ENCODE assay signal across 10 cellular contexts in genomic region chr10:17665742-17666141, GRCh38. TPM values are rescaled to one million over a fixed set of nuclear protein-coding genes. Genes with fewer than 3 reads are reported as not detected.
A peak's percentile ranks its signal among the peaks of the same experiment; 100 is the strongest.
DNase-seq lines count a peak whose midpoint lies in the region; ATAC-seq, FAIRE-seq and TF ChIP-seq lines count a peak whose summit lies in the region.
"Had no signal": no experiment of that assay in that cellular context is flagged by ENCODE, and none has a peak within 500 bp of the region (broad histone marks: within the 10 kb centered on the region; RNA-seq: fewer than 3 reads in every experiment).

No MANE protein-coding gene starts in this region.

- H3K4me1 ChIP-seq in body of pancreas (peaks cover 8% of the 10 kb centered on the region), hepatocyte (ENCODE audit: insufficient read depth) (no peaks in the 10 kb centered on the region), subcutaneous abdominal adipose tissue (ENCODE audit: control insufficient read depth in 5 of 5, insufficient read depth in 5 of 5, low read length in 5 of 5) (peaks cover 0 to 15% (median 7%) of the 10 kb centered on the region in 5 donors)

- H3K27me3 Mint-ChIP-seq in effector memory CD8-positive, alpha-beta T cell = no peaks in the 10 kb centered on the region
- H3K27me3 Mint-ChIP-seq: activated naive CD8-positive, alpha-beta T cell treated with anti-CD3 and anti-CD28 coated beads for 36 hours had no signal

- no peak overlapping the region for H3K4me3 Mint-ChIP-seq in effector memory CD8-positive, alpha-beta T cell
- H3K4me3 Mint-ChIP-seq: activated naive CD8-positive, alpha-beta T cell treated with anti-CD3 and anti-CD28 coated beads for 36 hours had no signal

- TF ChIP-seq POLR2A in H54 (IDR thresholded peaks at IDR 0.05; ENCODE audit: low read depth, low read length) (no peak), body of pancreas (IDR thresholded peaks at IDR 0.05) (no peak)

- no peaks in the 10 kb centered on the region for H3K9me2 ChIP-seq in hepatocyte (replicated peaks; ENCODE audit: insufficient read depth)

- H3K4me1 Mint-ChIP-seq in effector memory CD8-positive, alpha-beta T cell (ENCODE audit: low read depth in 2 of 2) = peaks cover 21 to 54% of the 10 kb centered on the region in 2 donors

- no peaks in the 10 kb centered on the region for H3K27me3 ChIP-seq in body of pancreas
- no peaks in the 10 kb centered on the region for H3K27me3 ChIP-seq in hepatocyte
- H3K27me3 ChIP-seq in subcutaneous abdominal adipose tissue (ENCODE audit: control insufficient read depth in 5 of 5, insufficient read depth in 4 of 5, low read length in 5 of 5) = no peaks in the 10 kb centered on the region

- H3K27ac ChIP-seq in body of pancreas = peak overlapping the region in 1 of 4 donors; percentile 26
- H3K27ac ChIP-seq in hepatocyte = peak overlapping the region; percentile 79
- peak overlapping the region; percentile 82 for H3K27ac ChIP-seq in subcutaneous abdominal adipose tissue (ENCODE audit: low read depth, low read length)

- peaks cover 19% of the 10 kb centered on the region for H3K36me3 Mint-ChIP-seq in effector memory CD8-positive, alpha-beta T cell (ENCODE audit: insufficient read depth)

- H3K9me3 ChIP-seq in body of pancreas (no peaks in the 10 kb centered on the region), hepatocyte (ENCODE audit: low read depth) (no peaks in the 10 kb centered on the region), subcutaneous abdominal adipose tissue (ENCODE audit: control insufficient read depth in 5 of 5, low read length in 5 of 5) (no peaks in the 10 kb centered on the region)

- FAIRE-seq in H54 (lab: Jason Lieb, UNC) = peak; percentile 96

- peak overlapping the region in 4 of 5 donors; percentile 29 to 85 (median 51) for H3K9ac ChIP-seq in subcutaneous abdominal adipose tissue (ENCODE audit: low read length in 5 of 5)

- H3K27ac Mint-ChIP-seq in effector memory CD8-positive, alpha-beta T cell = no peak overlapping the region
- H3K27ac Mint-ChIP-seq: activated naive CD8-positive, alpha-beta T cell treated with anti-CD3 and anti-CD28 coated beads for 36 hours had no signal

- no peak overlapping the region for H2AFZ ChIP-seq in hepatocyte

- no peaks in the 10 kb centered on the region for H4K20me1 ChIP-seq in hepatocyte (ENCODE audit: insufficient read depth, poor library complexity, severe bottlenecking)

- H3K4me2 ChIP-seq in hepatocyte = peak overlapping the region; percentile 45

- DNase-seq in H54 (ENCODE audit: insufficient read length, low spot score) (no peak), body of pancreas (peak in 1 of 4 donors; percentile 18), hepatocyte (ENCODE audit: low spot score) (peak; percentile 56), activated T-cell treated with anti-CD3 and anti-CD28 coated beads for 4 hours (no peak)
- DNase-seq in effector memory CD8-positive, alpha-beta T cell = no peak
- no peak for DNase-seq in stimulated activated naive CD8-positive, alpha-beta T cell treated with anti-CD3 and anti-CD28 coated beads, Interleukin-15, Interleukin-2, amounts not matched to agents 100 U/mL and 50 U/mL, for 24 hours
- DNase-seq: activated naive CD8-positive, alpha-beta T cell treated with anti-CD3 and anti-CD28 coated beads for 36 hours; SHP77 had no signal

- H3K36me3 ChIP-seq in body of pancreas (replicated peaks in 1 of 2; ENCODE audit: insufficient read depth in 1 of 2, low read depth in 2 of 2) (no peaks in the 10 kb centered on the region), hepatocyte (replicated peaks; ENCODE audit: insufficient read depth, low read depth) (no peaks in the 10 kb centered on the region), subcutaneous abdominal adipose tissue (ENCODE audit: control insufficient read depth in 5 of 5, insufficient read depth in 5 of 5, low read length in 5 of 5) (peaks cover 3 to 14% (median 7%) of the 10 kb centered on the region in 5 donors)

- H3K4me3 ChIP-seq in body of pancreas = no peak overlapping the region
- no peak overlapping the region for H3K4me3 ChIP-seq in hepatocyte
- H3K4me3 ChIP-seq in subcutaneous abdominal adipose tissue (ENCODE audit: low read depth in 1 of 5, low read length in 5 of 5) = peak overlapping the region in 3 of 5 donors; percentile 3 to 43 (median 25)

- intact Hi-C loops in body of pancreas (cut with DNase I) = no loop called here

- ATAC-seq in body of pancreas (peak; percentile 58), HG03571 (IDR thresholded peaks at IDR 0.05; ENCODE audit: unreplicated experiment) (no peak)
- ATAC-seq in effector memory CD8-positive, alpha-beta T cell (replicated peaks) = no peak
- ATAC-seq in stimulated activated naive CD8-positive, alpha-beta T cell treated with anti-CD3 and anti-CD28 coated beads, Interleukin-15, Interleukin-2, amounts not matched to agents 100 U/mL and 50 U/mL, for 24 hours = no peak

- H3K79me2 ChIP-seq in hepatocyte = peaks cover 59% of the 10 kb centered on the region

- H3K9me3 Mint-ChIP-seq in effector memory CD8-positive, alpha-beta T cell = no peaks in the 10 kb centered on the region

- 45 to 63% methylated on average over 4 of the region's 4 CpGs for WGBS in body of pancreas, 2 donors
- 52% methylated on average over 4 of the region's 4 CpGs for WGBS in hepatocyte (ENCODE audit: low lambda C conversion rate, missing lambda C conversion rate)

- TF ChIP-seq CTCF in body of pancreas (IDR thresholded peaks at IDR 0.05) (no peak), hepatocyte (IDR thresholded peaks at IDR 0.05; ENCODE audit: poor library complexity) (no peak)

RNA-seq across cellular contexts. Expression of gene STAM, which starts 21.8 kb away (rescaled TPM):
- total RNA-seq in body of pancreas (10 to 100 TPM in 1 of 2 donors, 1 to 10 TPM in 1; 7.3 to 15.5 TPM), hepatocyte (29.9 and 32.2 TPM in 2 replicates)
- polyA plus RNA-seq in hepatocyte = 16.7 and 20.6 TPM in 2 replicates

RNA-seq across cellular contexts. Expression of gene HACD1, which starts 48.6 kb away (rescaled TPM):
- total RNA-seq in body of pancreas (1 to 10 TPM; 1.0 to 4.9 TPM), hepatocyte (14.8 and 30.3 TPM in 2 replicates)
- polyA plus RNA-seq in hepatocyte = 31.9 and 38.8 TPM in 2 replicates

Comparison
In these comparisons a context has a peak if more than half of its experiments do, and no peak if none do; other contexts are left out.
1. H3K4me3 ChIP-seq: peak in subcutaneous abdominal adipose tissue (3 of 5); none in body of pancreas (0 of 2) and hepatocyte (single experiment).